Comparison of ENCODE assay signal across 26 cellular contexts in the genomic region with DNA sequence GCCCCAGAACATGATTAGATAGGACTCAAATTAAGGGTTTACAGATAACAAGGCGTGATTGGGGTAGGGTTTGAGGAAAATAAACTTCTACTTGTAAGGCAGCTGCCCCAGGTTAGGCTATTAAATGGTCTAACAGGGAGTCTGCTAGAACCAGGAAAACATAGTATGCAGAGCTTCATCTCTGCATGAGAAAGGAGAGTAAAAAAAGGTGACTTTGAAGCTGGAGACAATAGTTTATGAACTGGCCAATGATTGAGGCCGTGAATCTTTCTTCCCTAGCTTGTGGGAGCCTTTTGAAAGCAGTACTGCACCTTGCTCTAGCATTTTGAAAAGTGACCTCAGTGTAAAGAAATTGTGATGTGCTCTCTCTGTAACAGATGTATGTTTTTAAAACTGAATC. TPM values are rescaled to one million over a fixed set of nuclear protein-coding genes. Genes with fewer than 3 reads are reported as not detected.
A peak's percentile ranks its signal among the peaks of the same experiment; 100 is the strongest.
DNase-seq lines count a peak whose midpoint lies in the region; ATAC-seq, FAIRE-seq and TF ChIP-seq lines count a peak whose summit lies in the region.
"Had no signal": no experiment of that assay in that cellular context is flagged by ENCODE, and none has a peak within 500 bp of the region (broad histone marks: within the 10 kb centered on the region; RNA-seq: fewer than 3 reads in every experiment).

No MANE protein-coding gene starts in this region.

- H3K27ac ChIP-seq in K562 (ENCODE audit: extremely low read depth, low read depth, low read length) (no peak overlapping the region), mesendoderm (ENCODE audit: low read depth, low read length) (no peak overlapping the region), body of pancreas (no peak overlapping the region), left ventricle myocardium inferior (replicated peaks) (no peak overlapping the region)
- H3K27ac ChIP-seq: BLaER1 had no signal

- H3K79me1 ChIP-seq in mesendoderm (ENCODE audit: low read length), result no peaks in the 10 kb centered on the region

- no peak for TF ChIP-seq POLR2A in K562 (conservative IDR thresholded peaks at IDR 0.05)
- TF ChIP-seq POLR2A in body of pancreas (IDR thresholded peaks at IDR 0.05), result no peak

- no peaks in the 10 kb centered on the region for H3K9me1 ChIP-seq in K562 (ENCODE audit: control insufficient read depth, insufficient read depth, low read length)

- H2BK5ac ChIP-seq in mesendoderm (ENCODE audit: low read length), result no peak overlapping the region

- CTCF ChIA-PET in K562 (lab: Yijun Ruan, JAX; ENCODE audit: low intra/inter-chr PET ratio), result no interaction called here

- TF ChIP-seq CTCF in K562 (IDR thresholded peaks at IDR 0.05 in 2 of 3, conservative IDR thresholded peaks at IDR 0.05 in 1 of 3; ENCODE audit: insufficient read depth in 2 of 3, low read depth in 1 of 3, low read length in 3 of 3), result no peak
- TF ChIP-seq CTCF in body of pancreas (IDR thresholded peaks at IDR 0.05), result no peak
- no peak for TF ChIP-seq CTCF in left ventricle myocardium inferior (IDR thresholded peaks at IDR 0.05; ENCODE audit: borderline replicate concordance)

- no peak overlapping the region for H3K4me2 ChIP-seq in K562 (ENCODE audit: insufficient read depth, low read length)
- H3K4me2 ChIP-seq in mesendoderm (ENCODE audit: low read length), result no peak overlapping the region
- H3K4me2 ChIP-seq: BLaER1 had no signal

- H3K79me2 ChIP-seq in K562 (ENCODE audit: control insufficient read depth, insufficient read depth, low read length) (no peaks in the 10 kb centered on the region), mesendoderm (ENCODE audit: control insufficient read depth, insufficient read depth, low read length) (no peaks in the 10 kb centered on the region)

- POLR2A ChIA-PET in K562 (lab: Yijun Ruan, JAX), result no interaction called here

- H3K56ac ChIP-seq in mesendoderm (ENCODE audit: low read length), result no peak overlapping the region

- no peak for ATAC-seq in K562
- no peak for ATAC-seq in body of pancreas
- ATAC-seq: GM12878 had no signal

- no peak overlapping the region for H3K4ac ChIP-seq in mesendoderm (ENCODE audit: low read depth, low read length)

- H3K36me3 ChIP-seq in NT2/D1 (ENCODE audit: insufficient read depth, insufficient read length, low read length) (no peaks in the 10 kb centered on the region), K562 (ENCODE audit: control insufficient read depth, insufficient read depth, low read length) (no peaks in the 10 kb centered on the region), mesendoderm (ENCODE audit: control insufficient read depth, insufficient read depth, low read length) (no peaks in the 10 kb centered on the region), body of pancreas (replicated peaks in 1 of 2; ENCODE audit: insufficient read depth in 1 of 2, low read depth in 2 of 2) (no peaks in the 10 kb centered on the region), left ventricle myocardium inferior (no peaks in the 10 kb centered on the region)
- H3K36me3 ChIP-seq: BE2C, BLaER1 had no signal

- TF ChIP-seq EP300 in K562 (IDR thresholded peaks at IDR 0.05; ENCODE audit: low read length), result no peak

- no peak for TF ChIP-seq RAD21 in K562 (CRISPR knock-in tag; conservative IDR thresholded peaks at IDR 0.05 in 1 of 2, IDR thresholded peaks at IDR 0.05 in 1 of 2)

- no peak overlapping the region for H2BK120ac ChIP-seq in mesendoderm (ENCODE audit: low read depth, low read length)

- no peak overlapping the region for H4K5ac ChIP-seq in mesendoderm (ENCODE audit: low read length)

- FAIRE-seq in K562 (lab: Jason Lieb, UNC), result no peak
- FAIRE-seq: A204.1, GM12878, GM12892, GM18507 had no signal

- H3K4me3 ChIP-seq in NT2/D1 (ENCODE audit: insufficient read length, low read depth) (no peak overlapping the region), K562 (no peak overlapping the region), mesendoderm (ENCODE audit: low read length) (no peak overlapping the region), body of pancreas (no peak overlapping the region), left ventricle myocardium inferior (no peak overlapping the region)
- H3K4me3 ChIP-seq: BLaER1, GM12878 had no signal

- H3K4me1 ChIP-seq in NT2/D1 (ENCODE audit: insufficient read depth, insufficient read length) (no peaks in the 10 kb centered on the region), K562 (replicated peaks in 1 of 2; ENCODE audit: control insufficient read depth in 2 of 2, insufficient read depth in 2 of 2, low read length in 2 of 2) (peaks cover 3 to 20% of the 10 kb centered on the region in 2 experiments; a peak in 4 of 5 replicates), mesendoderm (ENCODE audit: control insufficient read depth, low read depth, low read length) (no peaks in the 10 kb centered on the region), body of pancreas (no peaks in the 10 kb centered on the region), left ventricle myocardium inferior (no peaks in the 10 kb centered on the region)
- H3K4me1 ChIP-seq: BE2C, BLaER1 had no signal

- H4K8ac ChIP-seq in mesendoderm (ENCODE audit: low read depth, low read length), result no peak overlapping the region

- WGBS in K562 (ENCODE audit: insufficient coverage, low coverage, missing lambda C conversion rate), result 35% methylated on average over 2 of the region's 2 CpGs
- no CpG with 5 or more reads among the region's 2 CpGs for WGBS in mesendoderm (ENCODE audit: extremely low coverage, insufficient coverage, low lambda C conversion rate)
- 67 to 73% methylated on average over 2 of the region's 2 CpGs for WGBS in body of pancreas, 2 donors

- no peaks in the 10 kb centered on the region for H4K20me1 ChIP-seq in K562 (replicated peaks; ENCODE audit: control insufficient read depth, insufficient read depth, low read length)
- H4K20me1 ChIP-seq: BLaER1 had no signal

- intact Hi-C loops in K562 (cut with micrococcal nuclease), result loop anchor here (5.0 kb wide), 1 partner anchor 48 kb away; the partner anchor contains the start of gene STARD3NL
- intact Hi-C loops in body of pancreas (cut with DNase I), result no loop called here
- intact Hi-C loops in left ventricle myocardium inferior (cut with micrococcal nuclease), result no loop called here

- in situ Hi-C loops in K562 (cut with MboI), result no loop called here

- BruUV-seq in K562 (replicated peaks; lab: Mats Ljungman, UMichigan), result no TSS peak

- H2AK5ac ChIP-seq in mesendoderm (ENCODE audit: low read length), result no peak overlapping the region

- H2BK15ac ChIP-seq in mesendoderm (replicated peaks; ENCODE audit: low read depth), result no peak overlapping the region

- H2AFZ ChIP-seq in K562 (ENCODE audit: low read depth, low read length), result peak overlapping the region; percentile 30; the same call in 1 of the 2 replicates

- no peak overlapping the region for H3K18ac ChIP-seq in mesendoderm (ENCODE audit: low read length)

- H3K23ac ChIP-seq in mesendoderm (ENCODE audit: low read length), result no peak overlapping the region

- H3K9me3 ChIP-seq in NT2/D1 (ENCODE audit: insufficient read depth, low read length), result peaks cover 16% of the 10 kb centered on the region
- H3K9me3 ChIP-seq in K562 (replicated peaks; ENCODE audit: control insufficient read depth, insufficient read depth, low read depth, low read length), result no peaks in the 10 kb centered on the region
- H3K9me3 ChIP-seq in body of pancreas, result no peaks in the 10 kb centered on the region
- no peaks in the 10 kb centered on the region for H3K9me3 ChIP-seq in left ventricle myocardium inferior (replicated peaks)
- H3K9me3 ChIP-seq: BE2C, BLaER1 had no signal

- DNase-seq in NT2/D1 (ENCODE audit: low read depth, low spot score), result peak; percentile 23
- DNase-seq in K562 (ENCODE audit: extremely low read depth in 1 of 4, low spot score in 3 of 4), result no peak
- DNase-seq in mesendoderm, result peak; percentile 8
- DNase-seq in body of pancreas, result no peak
- DNase-seq in iPS-NIHi11 (ENCODE audit: low spot score), result no peak
- DNase-seq in left ventricle myocardium inferior, result no peak
- DNase-seq: 8988T; ACHN; BE2C; C1 segment of cervical spinal cord; CD4-positive, alpha-beta memory T cell; CD4-positive, CD25-positive, alpha-beta regulatory T cell; CD8-positive, alpha-beta memory T cell; COR-L47; DMS 273 treated with DMSO at 0.1 percent for 48 hours; DMS153; DMS53; DMS79; DND-41; EL; GDM1 had no signal

- H3K27me3 ChIP-seq in NT2/D1 (ENCODE audit: insufficient read depth, insufficient read length) (no peaks in the 10 kb centered on the region), K562 (ENCODE audit: control insufficient read depth in 2 of 2, insufficient read depth in 2 of 2, low read length in 2 of 2) (no peaks in the 10 kb centered on the region), mesendoderm (ENCODE audit: insufficient read depth, low read length, poor library complexity) (no peaks in the 10 kb centered on the region), body of pancreas (no peaks in the 10 kb centered on the region), left ventricle myocardium inferior (ENCODE audit: low read depth) (no peaks in the 10 kb centered on the region)
- H3K27me3 ChIP-seq: BE2C, BLaER1 had no signal

- no peak overlapping the region for H3K9ac ChIP-seq in NT2/D1 (ENCODE audit: insufficient read length, low read depth)
- no peak overlapping the region for H3K9ac ChIP-seq in K562 (ENCODE audit: insufficient read depth in 1 of 2, low read depth in 2 of 2, low read length in 2 of 2)
- H3K9ac ChIP-seq in mesendoderm (ENCODE audit: low read length), result no peak overlapping the region
- H3K9ac ChIP-seq: BLaER1 had no signal

TF ChIP-seq in K562, 482 proteins besides CTCF, POLR2A, EP300 and RAD21 (continues in another document):
- no peak for TF ChIP-seq MEF2D (tag; conservative IDR thresholded peaks at IDR 0.05; ENCODE audit: low read depth)
- no peak for TF ChIP-seq ZNF232 (CRISPR knock-in tag; IDR thresholded peaks at IDR 0.05)

RNA-seq across cellular contexts. Expression of gene STARD3NL, which starts 48.5 kb away (rescaled TPM):
- total RNA-seq in K562 (2011; cell fraction: chromatin; rRNA removed; ENCODE audit: low replicate concordance), result 16.8 and 25.1 TPM in 2 replicates
- total RNA-seq in K562 (2011; cell fraction: nucleolus; rRNA removed), result 19.8 and 22.5 TPM in 2 replicates
- total RNA-seq in K562 (2011; cell fraction: nucleoplasm; rRNA removed), result 30.4 and 45.0 TPM in 2 replicates
- total RNA-seq in K562 (2014; rRNA removed) (44.8 and 44.9 TPM in 2 replicates), K562 (2014; rRNA removed; fragmentation: Illumina TruSeq; extraction: Trizol) (64.4 and 74.5 TPM in 2 replicates), K562 (2015; rRNA removed; fragmentation: Illumina TruSeq; extraction: Trizol) (54.4 and 56.9 TPM in 2 replicates), K562 (2021) (42.2 and 43.4 TPM in 2 replicates), body of pancreas (10 to 100 TPM; 10.9 to 19.7 TPM), left ventricle myocardium inferior (24.8 TPM)
- polyA plus RNA-seq in K562 (2011; rRNA removed) (60.7 and 77.4 TPM in 2 replicates), K562 (2014; fragmentation: Illumina TruSeq; extraction: Trizol) (50.8 and 53.5 TPM in 2 replicates), K562 (2014; fragmentation: Nextera tagmentation; extraction: Ambion mirVana) (10 to 100 TPM; 79.6 to 90.0 TPM), K562 (2014; rRNA removed) (52.9 and 57.6 TPM in 2 replicates)
- polyA plus RNA-seq in K562 (2011; cell fraction: cytosol; rRNA removed), result 18.7 and 41.1 TPM in 2 replicates
- polyA plus RNA-seq in K562 (2011; cell fraction: nucleus; rRNA removed), result 14.4 and 34.3 TPM in 2 replicates
- polyA plus RNA-seq in K562 (2012), result 38.4 and 42.2 TPM in 2 replicates
- polyA minus RNA-seq in K562 (2011; rRNA and poly(A)+ RNA removed), result 37.0 and 57.7 TPM in 2 replicates
- 14.0 and 14.7 TPM in 2 replicates for polyA minus RNA-seq in K562 (2011; cell fraction: cytosol; rRNA and poly(A)+ RNA removed)
- 11.0 and 27.9 TPM in 2 replicates for polyA minus RNA-seq in K562 (2011; cell fraction: nucleus; rRNA and poly(A)+ RNA removed)
- 33.4 TPM for polyA plus RNA-seq in mesendoderm (2013, experiment 1 of 2)
- polyA plus RNA-seq in mesendoderm (2013, experiment 2 of 2), result 35.9 TPM

Comparison
In these comparisons a context has a peak if more than half of its experiments do, and no peak if none do; other contexts are left out.
1. DNase-seq: peak in NT2/D1 (single experiment) and mesendoderm (single experiment); none in K562 (0 of 4), body of pancreas (0 of 4), iPS-NIHi11 (single experiment) and left ventricle myocardium inferior (single experiment).